ENCODE assay signal across 1 cellular context in genomic region chr1:155069551-155070391, GRCh38.
TF ChIP-seq lines count a peak whose summit lies in the region.

No MANE protein-coding gene starts in this region.

TF ChIP-seq in A549, 52 proteins besides CTCF, POLR2A, EP300 and RAD21 (continued from another document):
- TF ChIP-seq ELK1 (IDR thresholded peaks at IDR 0.05; ENCODE audit: low read depth, low read length): no peak
- TF ChIP-seq KDM1A (IDR thresholded peaks at IDR 0.05; ENCODE audit: low read depth): no peak
